ENCODE assay signal across 1 cellular context in genomic region chr9:137890768-137891587, GRCh38.
TF ChIP-seq lines count a peak whose summit lies in the region.

No MANE protein-coding gene starts in this region.

TF ChIP-seq in GM12878, 131 proteins besides CTCF, POLR2A, EP300 and RAD21:
- TF ChIP-seq REST (IDR thresholded peaks at IDR 0.05; ENCODE audit: low read depth, low read length), result peak; percentile 22; the same call in 1 of the 2 replicates
TF ChIP-seq in GM12878: peak in this region for 1; not testable (repeated sequence) for 130.
